Comparison of ENCODE assay signal across 8 cellular contexts in the genomic region with DNA sequence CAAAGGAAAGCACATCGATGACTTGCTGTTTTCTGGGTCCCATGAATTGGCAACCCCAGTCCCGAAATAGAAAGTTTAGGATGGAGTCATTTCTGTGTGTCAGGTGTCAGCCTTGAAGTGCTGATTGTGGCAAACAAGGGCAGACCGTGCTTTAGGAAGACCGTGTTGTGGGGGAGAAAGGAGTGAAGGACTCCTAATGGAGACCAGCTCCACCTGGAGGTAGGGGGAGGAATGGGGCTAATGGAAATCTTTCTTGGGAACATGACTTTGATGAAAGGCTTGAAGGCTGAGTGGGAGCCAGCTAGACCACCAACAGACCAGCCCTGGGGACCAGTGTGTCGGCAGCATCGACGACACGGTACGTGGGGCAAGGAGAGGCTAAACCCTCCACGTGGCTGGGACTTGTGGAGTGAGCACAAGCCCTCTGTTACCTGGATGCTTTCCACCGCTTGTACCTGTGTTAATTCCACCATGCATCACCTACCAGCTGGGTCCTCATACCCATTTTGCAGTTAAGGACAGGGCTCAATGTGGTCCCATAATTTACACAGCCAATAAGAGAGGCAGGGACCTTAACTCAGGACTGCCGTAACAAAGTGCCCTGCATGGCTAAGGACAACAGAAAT.
DNase-seq lines count a peak whose midpoint lies in the region; ATAC-seq and TF ChIP-seq lines count a peak whose summit lies in the region.

No MANE protein-coding gene starts in this region.

- H3K27me3 ChIP-seq in heart left ventricle = no peaks in the 10 kb centered on the region
- no peaks in the 10 kb centered on the region for H3K27me3 ChIP-seq in uterus

- TF ChIP-seq CTCF in heart left ventricle (IDR thresholded peaks at IDR 0.05) (peak; percentile 43 to 62 (median 52)), uterus (IDR thresholded peaks at IDR 0.05) (peak; percentile 24 to 46 (median 31))

- WGBS in heart left ventricle, 4 donors = 75 to 83% (median 77%) methylated on average over 12 of the region's 12 CpGs

- intact Hi-C loops in heart left ventricle (cut with DNase I) = loop anchor here in 4 of 10 donors (2.0 to 10.0 kb wide), 3 partner anchors 101 to 504 kb away; partner anchors contain the start of gene SH3BP4 (in 2 of the 4)
- intact Hi-C loops in cardiac septum (cut with DNase I) = no loop called here
- intact Hi-C loops in uterus (cut with DNase I; ENCODE audit: low total_unique reads) = no loop called here

- H3K4me1 ChIP-seq in heart left ventricle = peaks cover 2 to 21% (median 9%) of the 10 kb centered on the region in 12 donors
- peaks cover 0 to 7% of the 10 kb centered on the region in 2 donors for H3K4me1 ChIP-seq in uterus

- H3K9me3 ChIP-seq in heart left ventricle (no peaks in the 10 kb centered on the region), uterus (no peaks in the 10 kb centered on the region)

- TF ChIP-seq POLR2A in heart left ventricle (IDR thresholded peaks at IDR 0.05) (no peak), uterus (IDR thresholded peaks at IDR 0.05) (no peak)

- DNase-seq in heart left ventricle (peak in 1 of 5 donors; percentile 30), cardiac septum (ENCODE audit: low spot score) (no peak), SW480 (ENCODE audit: low spot score) (peak; percentile 53), iPS DF 19.7 (ENCODE audit: low read depth, low spot score) (peak; percentile 40), uterus (no peak), NCI-H1092 treated with DMSO at 0.1 percent for 48 hours (lab: John Stamatoyannopoulos, UW) (no peak), dedifferentiated amniotic fluid mesenchymal stem cell (ENCODE audit: extremely low spot score) (no peak)

- ATAC-seq in heart left ventricle = peak in 3 of 4 donors; percentile 5 to 39 (median 30)
- no peak for ATAC-seq in HG02798 (IDR thresholded peaks at IDR 0.05; ENCODE audit: poor library complexity, unreplicated experiment)

- peaks cover 0 to 40% (median 17%) of the 10 kb centered on the region in 9 donors for H3K36me3 ChIP-seq in heart left ventricle
- no peaks in the 10 kb centered on the region for H3K36me3 ChIP-seq in uterus

- H3K4me3 ChIP-seq in heart left ventricle = no peak overlapping the region
- no peak overlapping the region for H3K4me3 ChIP-seq in uterus

- H3K27ac ChIP-seq in heart left ventricle (no peak overlapping the region), uterus (no peak overlapping the region)

Comparison
In these comparisons a context has a peak if more than half of its experiments do, and no peak if none do; other contexts are left out.
1. DNase-seq: peak in SW480 (single experiment) and iPS DF 19.7 (single experiment); none in cardiac septum (single experiment), uterus (0 of 2), NCI-H1092 treated with DMSO at 0.1 percent for 48 hours (single experiment) and dedifferentiated amniotic fluid mesenchymal stem cell (single experiment).